In genomic region chr15:44719293-44719999, GRCh38 we compare ENCODE assay signal across 8 cellular contexts. TPM values are rescaled to one million over a fixed set of nuclear protein-coding genes. Genes with fewer than 3 reads are reported as not detected.
DNase-seq lines count a peak whose midpoint lies in the region; ATAC-seq and TF ChIP-seq lines count a peak whose summit lies in the region.

No MANE protein-coding gene starts in this region.

- H3K27me3 Mint-ChIP-seq in activated naive CD4-positive, alpha-beta T cell treated with anti-CD3 and anti-CD28 coated beads for 36 hours (ENCODE audit: low read depth): no peaks in the 10 kb centered on the region

- peak overlapping the region; percentile 58 for H3K4me3 Mint-ChIP-seq in activated naive CD4-positive, alpha-beta T cell treated with anti-CD3 and anti-CD28 coated beads for 36 hours

- peaks cover 75% of the 10 kb centered on the region for H3K4me1 ChIP-seq in MM.1S (ENCODE audit: low read length)
- peaks cover 70 to 100% (median 97%) of the 10 kb centered on the region in 6 donors for H3K4me1 ChIP-seq in spleen

- in situ Hi-C loops in GM13977 (cut with MboI; ENCODE audit: low pct_unique_long_range_greater_than_20kb, low sequenced_read_pairs, unreplicated experiment): no loop called here

- H3K27ac Mint-ChIP-seq in activated naive CD4-positive, alpha-beta T cell treated with anti-CD3 and anti-CD28 coated beads for 36 hours: peak overlapping the region; percentile 100

- CTCF ChIA-PET in activated naive CD4-positive, alpha-beta T cell treated with anti-CD3 and anti-CD28 coated beads for 36 hours (lab: Charles Lee): interaction anchor here (0.6 to 14.8 kb wide), 4 partner anchors 10 to 68 kb away, joined by 3 to 200 read pairs (median 30); partner anchors contain the start of genes SPG11 and TRIM69

- DNase-seq in GM13977 (ENCODE audit: low spot score) (peak; percentile 46), MM.1S (peak; percentile 67), spleen (no peak), NCI-H1092 treated with DMSO at 0.1 percent for 48 hours (lab: John Stamatoyannopoulos, UW) (no peak), sciatic nerve (ENCODE audit: low spot score) (no peak), head of caudate nucleus (no peak)
- DNase-seq in activated naive CD4-positive, alpha-beta T cell treated with anti-CD3 and anti-CD28 coated beads for 36 hours: peak; percentile 90

- peak in 1 of 3 donors; percentile 35 for TF ChIP-seq POLR2A in spleen (IDR thresholded peaks at IDR 0.05)

- H3K27me3 ChIP-seq in MM.1S (replicated peaks; ENCODE audit: insufficient read depth, low read length) (no peaks in the 10 kb centered on the region), spleen (replicated peaks in 1 of 7) (no peaks in the 10 kb centered on the region)

- H3K4me1 Mint-ChIP-seq in activated naive CD4-positive, alpha-beta T cell treated with anti-CD3 and anti-CD28 coated beads for 36 hours (ENCODE audit: low read depth): peaks cover 88% of the 10 kb centered on the region

- H3K9me3 ChIP-seq in MM.1S (replicated peaks; ENCODE audit: insufficient read depth, low read length) (no peaks in the 10 kb centered on the region), spleen (no peaks in the 10 kb centered on the region)

- peaks cover 32% of the 10 kb centered on the region for H3K36me3 ChIP-seq in MM.1S (replicated peaks; ENCODE audit: insufficient read depth, low read length)
- H3K36me3 ChIP-seq in spleen: peaks cover 5 to 60% (median 45%) of the 10 kb centered on the region in 6 donors

- TF ChIP-seq CTCF in GM13977 (IDR thresholded peaks at IDR 0.05; ENCODE audit: extremely low read depth, insufficient read depth, missing control alignments) (no peak), MM.1S (IDR thresholded peaks at IDR 0.05; ENCODE audit: low read length) (no peak), spleen (IDR thresholded peaks at IDR 0.05 in 8 of 11, conservative IDR thresholded peaks at IDR 0.05 in 3 of 11) (no peak)

- peak overlapping the region; percentile 43; the same call in 1 of the 2 replicates for H3K27ac ChIP-seq in MM.1S (ENCODE audit: low read length)
- peak overlapping the region; percentile 11 to 100 (median 87) for H3K27ac ChIP-seq in spleen

- H2AFZ ChIP-seq in MM.1S (ENCODE audit: low read length): no peak overlapping the region

- H3K9me2 ChIP-seq in MM.1S (replicated peaks; ENCODE audit: insufficient read depth, low read length): no peaks in the 10 kb centered on the region

- intact Hi-C loops in activated naive CD4-positive, alpha-beta T cell treated with anti-CD3 and anti-CD28 coated beads for 36 hours (cut with micrococcal nuclease): loop anchor here (1.0 to 10.0 kb wide), 5 partner anchors 8 to 895 kb away; partner anchors contain the start of genes B2M, MFAP1, PATL2 and SPG11
- intact Hi-C loops in spleen (cut with DNase I; ENCODE audit: low total_unique reads): no loop called here
- intact Hi-C loops in sciatic nerve (cut with DNase I): no loop called here
- intact Hi-C loops in head of caudate nucleus (cut with DNase I): no loop called here

- H3K4me3 ChIP-seq in MM.1S (ENCODE audit: low read length) (no peak overlapping the region), spleen (peak overlapping the region in 2 of 8 donors; percentile 0 to 91)

- H3K4me2 ChIP-seq in MM.1S (ENCODE audit: low read depth, low read length): no peak overlapping the region

- peaks cover 68% of the 10 kb centered on the region for H3F3A ChIP-seq in MM.1S (ENCODE audit: insufficient read depth, low read length)

- WGBS in spleen, 5 donors: 42 to 51% (median 46%) methylated on average over 4 of the region's 4 CpGs

- no peak overlapping the region for H3K9ac ChIP-seq in MM.1S (ENCODE audit: low read length)

- peaks cover 21% of the 10 kb centered on the region for H4K20me1 ChIP-seq in MM.1S (ENCODE audit: insufficient read depth, low read length)

- no peaks in the 10 kb centered on the region for H3K9me3 Mint-ChIP-seq in activated naive CD4-positive, alpha-beta T cell treated with anti-CD3 and anti-CD28 coated beads for 36 hours

- H3K36me3 Mint-ChIP-seq in activated naive CD4-positive, alpha-beta T cell treated with anti-CD3 and anti-CD28 coated beads for 36 hours (ENCODE audit: low read depth): peaks cover 52% of the 10 kb centered on the region

- peaks cover 26% of the 10 kb centered on the region for H3K79me2 ChIP-seq in MM.1S (ENCODE audit: low read length)

- ATAC-seq in GM21737 (IDR thresholded peaks at IDR 0.05; ENCODE audit: unreplicated experiment): peak; percentile 40
- ATAC-seq in sciatic nerve: no peak

RNA-seq across cellular contexts. Expression of gene B2M, which starts 8.1 kb away (rescaled TPM):
- total RNA-seq in activated naive CD4-positive, alpha-beta T cell treated with anti-CD3 and anti-CD28 coated beads for 36 hours: 1,000 to 10,000 TPM; 5,387 to 5,703 TPM
- total RNA-seq in spleen (over 10,000 TPM in 1 of 7 donors, 1,000 to 10,000 TPM in 6; 5,238 to 10,333 (median 6,268) TPM), sciatic nerve (1,758 TPM)
- 1,000 to 10,000 TPM; 3,969 to 5,676 (median 5,369) TPM for polyA plus RNA-seq in spleen

RNA-seq across cellular contexts. Expression of gene PATL2, which starts 8.3 kb away (rescaled TPM):
- 1 to 10 TPM; 6.1 to 6.3 TPM for total RNA-seq in activated naive CD4-positive, alpha-beta T cell treated with anti-CD3 and anti-CD28 coated beads for 36 hours
- 10 to 100 TPM; 17.0 to 36.9 (median 28.3) TPM for total RNA-seq in spleen
- polyA plus RNA-seq in spleen: 10 to 100 TPM; 26.0 to 64.2 (median 35.6) TPM
- total RNA-seq in sciatic nerve: 2.9 TPM

RNA-seq across cellular contexts. Expression of gene TRIM69, which starts 16.9 kb away (rescaled TPM):
- 10 to 100 TPM; 40.3 to 42.5 TPM for total RNA-seq in activated naive CD4-positive, alpha-beta T cell treated with anti-CD3 and anti-CD28 coated beads for 36 hours
- total RNA-seq in spleen: 10 to 100 TPM; 24.7 to 54.9 (median 46.9) TPM
- 10 to 100 TPM; 16.4 to 44.5 (median 22.3) TPM for polyA plus RNA-seq in spleen
- total RNA-seq in sciatic nerve: 28.0 TPM

RNA-seq across cellular contexts. Expression of gene SPG11, which starts 56.0 kb away (rescaled TPM):
- 10 to 100 TPM; 83.2 to 96.4 TPM for total RNA-seq in activated naive CD4-positive, alpha-beta T cell treated with anti-CD3 and anti-CD28 coated beads for 36 hours
- total RNA-seq in spleen: 100 to 1,000 TPM; 119 to 218 (median 143) TPM
- polyA plus RNA-seq in spleen: 10 to 100 TPM; 37.4 to 53.2 (median 41.2) TPM
- total RNA-seq in sciatic nerve: 88.0 TPM

Comparison
In these comparisons a context has a peak if more than half of its experiments do, and no peak if none do; other contexts are left out.
1. DNase-seq: peak in GM13977 (single experiment), MM.1S (single experiment) and activated naive CD4-positive, alpha-beta T cell treated with anti-CD3 and anti-CD28 coated beads for 36 hours (single experiment); none in spleen (single experiment), NCI-H1092 treated with DMSO at 0.1 percent for 48 hours (single experiment), sciatic nerve (single experiment) and head of caudate nucleus (0 of 42).